ENCODE assay signal across 7 cellular contexts in genomic region chr2:123993728-123994323, GRCh38. TPM values are rescaled to one million over a fixed set of nuclear protein-coding genes. Genes with fewer than 3 reads are reported as not detected.
A peak's percentile ranks its signal among the peaks of the same experiment; 100 is the strongest.
DNase-seq lines count a peak whose midpoint lies in the region; ATAC-seq and TF ChIP-seq lines count a peak whose summit lies in the region.

No MANE protein-coding gene starts in this region.

- H3K27ac ChIP-seq in WERI-Rb-1: no peak overlapping the region
- H3K27ac ChIP-seq in iPS DF 6.9 (ENCODE audit: low read length): no peak overlapping the region
- no peak overlapping the region for H3K27ac ChIP-seq in stomach

- intact Hi-C loops in stomach (cut with DNase I; ENCODE audit: low total_unique reads): no loop called here

- TF ChIP-seq EP300 in stomach (IDR thresholded peaks at IDR 0.05): no peak

- no CpG with 5 or more reads among the region's 8 CpGs for WGBS in iPS DF 6.9 (ENCODE audit: insufficient coverage, insufficient read length)
- 29 to 42% (median 34%) methylated on average over 8 of the region's 8 CpGs for WGBS in stomach, 5 donors

- H3K4me3 ChIP-seq in WERI-Rb-1 (ENCODE audit: low read depth, low read length) (no peak overlapping the region), iPS DF 6.9 (ENCODE audit: low read length) (no peak overlapping the region), stomach (no peak overlapping the region)

- H3K9me3 ChIP-seq in WERI-Rb-1 (ENCODE audit: severe bottlenecking) (no peaks in the 10 kb centered on the region), iPS DF 6.9 (ENCODE audit: control insufficient read depth, insufficient read depth, low read length) (no peaks in the 10 kb centered on the region), stomach (no peaks in the 10 kb centered on the region)

- TF ChIP-seq POLR2A in stomach (IDR thresholded peaks at IDR 0.05): no peak

- no peaks in the 10 kb centered on the region for H3K4me1 ChIP-seq in iPS DF 6.9 (ENCODE audit: control insufficient read depth, insufficient read depth, low read length)
- no peaks in the 10 kb centered on the region for H3K4me1 ChIP-seq in stomach

- no peaks in the 10 kb centered on the region for H3K36me3 ChIP-seq in WERI-Rb-1
- H3K36me3 ChIP-seq in iPS DF 6.9 (ENCODE audit: control insufficient read depth, insufficient read depth, low read length): no peaks in the 10 kb centered on the region
- no peaks in the 10 kb centered on the region for H3K36me3 ChIP-seq in stomach

- TF ChIP-seq CTCF in WERI-Rb-1 (IDR thresholded peaks at IDR 0.05; ENCODE audit: low read depth, low read length): peak; percentile 77
- TF ChIP-seq CTCF in stomach (IDR thresholded peaks at IDR 0.05): peak in 2 of 7 experiments; percentile 32 to 40

- peaks cover 2% of the 10 kb centered on the region for H3K27me3 ChIP-seq in WERI-Rb-1 (ENCODE audit: insufficient read depth, low read depth, severe bottlenecking)
- no peaks in the 10 kb centered on the region for H3K27me3 ChIP-seq in iPS DF 6.9 (ENCODE audit: control insufficient read depth, insufficient read depth, low read length)
- no peaks in the 10 kb centered on the region for H3K27me3 ChIP-seq in stomach

- DNase-seq in ELF-1 (ENCODE audit: low read depth, low spot score): peak; percentile 34
- DNase-seq in HuH-7 (ENCODE audit: low spot score): peak; percentile 7
- DNase-seq in WERI-Rb-1: peak; percentile 40
- DNase-seq in iPS DF 6.9 (ENCODE audit: low read depth, low spot score): peak; percentile 43
- peak; percentile 27 for DNase-seq in stomach
- no peak for DNase-seq in NOMO-1 treated with dmso at 0.1 percent for 144 hours (lab: John Stamatoyannopoulos, UW; ENCODE audit: unreplicated experiment)

- peak; percentile 84 for ATAC-seq in GM19395 (IDR thresholded peaks at IDR 0.05; ENCODE audit: unreplicated experiment)

RNA-seq across cellular contexts. Expression of gene CNTNAP5, which starts 31.3 kb away (rescaled TPM):
- total RNA-seq in stomach: 1 to 10 TPM in 1 of 5 donors, not detected in 4; 1.3 TPM
- polyA plus RNA-seq in stomach: not detected
